ENCODE assay signal across 18 cellular contexts in the genomic region with DNA sequence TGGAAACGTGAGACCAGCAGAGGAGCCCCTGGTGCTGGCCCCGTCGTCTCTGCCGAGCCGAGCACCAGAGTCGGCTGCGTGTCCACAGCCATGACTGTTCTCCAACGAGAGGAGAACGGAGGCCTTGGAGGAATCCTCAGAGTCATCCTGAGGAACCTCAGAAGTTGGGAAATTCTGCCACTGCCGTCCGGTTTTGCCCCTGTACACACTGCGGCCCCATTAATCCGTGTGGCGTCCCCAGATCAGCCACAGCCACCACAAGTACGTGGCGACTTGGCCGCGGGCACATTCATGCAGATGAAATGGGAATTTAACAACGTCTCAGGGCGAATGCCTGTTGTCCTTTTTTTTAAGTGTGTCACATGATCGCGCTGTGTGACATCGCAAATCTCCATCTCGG.
DNase-seq lines count a peak whose midpoint lies in the region; TF ChIP-seq lines count a peak whose summit lies in the region.
"Had no signal": no experiment of that assay in that cellular context is flagged by ENCODE, and none has a peak within 500 bp of the region (broad histone marks: within the 10 kb centered on the region; RNA-seq: fewer than 3 reads in every experiment).

No MANE protein-coding gene starts in this region.

- H3K9me3 Mint-ChIP-seq in brain: peaks cover 0 to 6% (median 0%) of the 10 kb centered on the region in 5 experiments
- H3K9me3 Mint-ChIP-seq: CD4-positive, alpha-beta T cell had no signal

- H3K27ac Mint-ChIP-seq in brain: peak overlapping the region in 3 of 5 experiments; percentile 51 to 77 (median 53)
- H3K27ac Mint-ChIP-seq: CD4-positive, alpha-beta T cell had no signal

- H3K4me1 Mint-ChIP-seq in brain: peaks cover 52% of the 10 kb centered on the region

- H3K27me3 Mint-ChIP-seq in brain: peaks cover 68% of the 10 kb centered on the region

- H3K4me3 Mint-ChIP-seq in brain: peak overlapping the region in 2 of 5 experiments; percentile 53
- H3K4me3 Mint-ChIP-seq: CD4-positive, alpha-beta T cell had no signal

- DNase-seq in M059J (ENCODE audit: low read depth): peak; percentile 1
- DNase-seq in mucosa of gallbladder (ENCODE audit: low spot score): peak; percentile 8
- DNase-seq in ureter (ENCODE audit: low spot score): peak; percentile 22
- no peak for DNase-seq in NCI-H446 (lab: John Stamatoyannopoulos, UW)
- no peak for DNase-seq in foreskin melanocyte
- no peak for DNase-seq in NCI-H146 treated with DMSO at 0.1 percent for 48 hours (lab: John Stamatoyannopoulos, UW; ENCODE audit: unreplicated experiment)
- DNase-seq: CD4-positive, alpha-beta T cell; COR-L47; DMS 273 treated with DMSO at 0.1 percent for 48 hours; DMS79 treated with DMSO at 0.1 percent for 48 hours; NCI-H1105; NCI-H146; NCI-H2029 treated with DMSO at 0.1 percent for 48 hours; NCI-H226; NCI-H524 treated with DMSO at 0.1 percent for 48 hours; NCI-H82; SIG-M5 had no signal

- no peak for TF ChIP-seq CTCF in brain (conservative IDR thresholded peaks at IDR 0.05)

- H3K36me3 Mint-ChIP-seq in brain: no peaks in the 10 kb centered on the region

Comparison
In these comparisons a context has a peak if more than half of its experiments do, and no peak if none do; other contexts are left out.
1. DNase-seq: peak in M059J (single experiment), mucosa of gallbladder (single experiment) and ureter (single experiment); none in NCI-H446 (0 of 2), foreskin melanocyte (single experiment) and NCI-H146 treated with DMSO at 0.1 percent for 48 hours (single experiment).